In the genomic region with DNA sequence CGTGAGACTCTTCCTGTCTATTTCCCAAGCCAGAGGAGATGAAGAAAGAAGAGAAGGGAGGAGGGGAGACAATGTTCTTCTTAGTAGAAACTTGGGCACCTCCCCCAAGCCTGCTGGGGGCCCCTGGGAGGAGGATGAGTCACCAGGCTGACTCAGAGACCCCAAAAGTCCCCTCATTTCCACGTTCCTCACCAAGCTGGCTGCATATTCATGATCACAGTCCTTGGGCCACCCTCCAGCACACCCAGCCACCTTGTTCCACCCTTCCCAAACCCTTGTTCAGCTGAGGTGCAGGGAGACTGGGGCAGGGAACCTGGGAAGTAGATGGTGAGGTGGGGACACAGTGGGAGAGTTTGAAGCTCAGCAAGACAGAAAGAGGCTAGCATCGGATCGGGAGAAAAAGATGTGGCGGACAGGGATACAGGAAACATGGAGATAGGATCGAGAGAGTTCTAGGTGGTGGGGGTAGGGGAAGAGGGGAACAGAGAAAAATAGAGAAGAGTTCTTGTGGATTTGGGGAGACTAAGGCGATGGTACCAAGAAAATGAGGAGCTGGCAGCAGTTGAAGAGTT, we compare ENCODE assay signal across 8 cellular contexts. TPM values are rescaled to one million over a fixed set of nuclear protein-coding genes. Genes with fewer than 3 reads are reported as not detected.
A peak's percentile ranks its signal among the peaks of the same experiment; 100 is the strongest.
DNase-seq lines count a peak whose midpoint lies in the region; ATAC-seq and TF ChIP-seq lines count a peak whose summit lies in the region.

No MANE protein-coding gene starts in this region.

- H3K4me1 ChIP-seq in mesodermal cell (ENCODE audit: control insufficient read depth, insufficient read depth, low read length, poor library complexity, severe bottlenecking) (peaks cover 10% of the 10 kb centered on the region), testis (peaks cover 20% of the 10 kb centered on the region)

- H3K27ac ChIP-seq in RWPE1 = peak overlapping the region; percentile 84
- H3K27ac ChIP-seq in coronary artery = peak overlapping the region; percentile 86 to 90
- peak overlapping the region; percentile 71 for H3K27ac ChIP-seq in mesodermal cell (ENCODE audit: low read depth, low read length, severe bottlenecking)
- peak overlapping the region; percentile 92 to 94 for H3K27ac ChIP-seq in testis

- H3K9me3 ChIP-seq in mesodermal cell (ENCODE audit: control insufficient read depth, low read length) = no peaks in the 10 kb centered on the region
- no peaks in the 10 kb centered on the region for H3K9me3 ChIP-seq in testis

- whole genome bisulfite sequencing in mesodermal cell (ENCODE audit: insufficient coverage in 2 of 2), 2 experiments = 5 to 8% methylated on average over 5 of the region's 7 CpGs
- WGBS in testis, 2 donors = 3 to 7% methylated on average over 7 of the region's 7 CpGs

- POLR2A ChIA-PET in RWPE1 (lab: Yijun Ruan, JAX; ENCODE audit: low non-redundant PET) = interaction anchor here (1.2 kb wide), 1 partner anchor 18 kb away, joined by 3 read pairs; a partner anchor contains a TSS

- H3K36me3 ChIP-seq in mesodermal cell (ENCODE audit: control insufficient read depth, insufficient read depth, low read length) (peaks cover 41% of the 10 kb centered on the region), testis (ENCODE audit: low read depth, missing control alignments) (no peaks in the 10 kb centered on the region)

- DNase-seq in ELR (ENCODE audit: low read depth) = peak; percentile 86
- DNase-seq in RWPE1 (ENCODE audit: low spot score) = no peak
- DNase-seq in coronary artery (ENCODE audit: low spot score) = peak; percentile 86
- DNase-seq in testis = peak; percentile 54
- DNase-seq in AML-193 (lab: John Stamatoyannopoulos, UW) = no peak
- DNase-seq in activated CD4-positive, CD25-positive, alpha-beta regulatory T cell treated with anti-CD3 and anti-CD28 coated beads, Interleukin-2, amount 50 U/mL, for 72 hours = no peak

- TF ChIP-seq POLR2A in testis (IDR thresholded peaks at IDR 0.05) = no peak

- peak overlapping the region; percentile 83 for H3K4me3 ChIP-seq in coronary artery
- peak overlapping the region; percentile 69 for H3K4me3 ChIP-seq in mesodermal cell (ENCODE audit: extremely low read depth, insufficient read depth, low read length, poor library complexity, severe bottlenecking)
- H3K4me3 ChIP-seq in testis = peak overlapping the region; percentile 60 to 64

- no peaks in the 10 kb centered on the region for H3K27me3 ChIP-seq in testis

- TF ChIP-seq CTCF in RWPE1 (conservative IDR thresholded peaks at IDR 0.05; ENCODE audit: low read depth) = no peak
- no peak for TF ChIP-seq CTCF in coronary artery (IDR thresholded peaks at IDR 0.05)
- no peak for TF ChIP-seq CTCF in testis (IDR thresholded peaks at IDR 0.05)

- intact Hi-C loops in testis (cut with DNase I; ENCODE audit: low total_unique reads) = no loop called here

- no peak for ATAC-seq in GM21367 (IDR thresholded peaks at IDR 0.05; ENCODE audit: unreplicated experiment)

- CTCF ChIA-PET in RWPE1 (lab: Yijun Ruan, JAX) = interaction anchor here (0.6 to 3.6 kb wide), 3 partner anchors 39 to 340 kb away, joined by 5 to 18 read pairs (median 6); no protein-coding TSS in a partner anchor

RNA-seq across cellular contexts. Expression of a gene that starts 0.7 kb away (rescaled TPM):
- polyA plus RNA-seq in mesodermal cell (2013, experiment 1 of 2) = 184 TPM
- 169 TPM for polyA plus RNA-seq in mesodermal cell (2013, experiment 2 of 2)
- 10 to 100 TPM; 37.6 to 45.2 TPM for total RNA-seq in testis
- polyA plus RNA-seq in testis (ENCODE audit: insufficient read depth, low read depth, low replicate concordance) = 82.8 TPM

RNA-seq across cellular contexts. Expression of a gene that starts 5.1 kb away (rescaled TPM):
- polyA plus RNA-seq in mesodermal cell (2013, experiment 1 of 2) = 7,748 TPM
- 6,762 TPM for polyA plus RNA-seq in mesodermal cell (2013, experiment 2 of 2)
- 1,000 to 10,000 TPM in 1 of 2 donors, 100 to 1,000 TPM in 1; 779 to 1,544 TPM for total RNA-seq in testis
- polyA plus RNA-seq in testis (ENCODE audit: insufficient read depth, low read depth, low replicate concordance) = 3,589 TPM

RNA-seq across cellular contexts. Expression of a gene that starts 8.0 kb away (rescaled TPM):
- polyA plus RNA-seq in mesodermal cell (2013, experiment 1 of 2) = 87.8 TPM
- polyA plus RNA-seq in mesodermal cell (2013, experiment 2 of 2) = 71.9 TPM
- 100 to 1,000 TPM; 159 to 212 TPM for total RNA-seq in testis
- 78.6 TPM for polyA plus RNA-seq in testis (ENCODE audit: insufficient read depth, low read depth, low replicate concordance)

RNA-seq across cellular contexts. Expression of a gene that starts 17.7 kb away (rescaled TPM):
- polyA plus RNA-seq in mesodermal cell (2013, experiment 1 of 2) = 19.5 TPM
- polyA plus RNA-seq in mesodermal cell (2013, experiment 2 of 2) = 17.7 TPM
- total RNA-seq in testis = 10 to 100 TPM; 22.2 to 24.6 TPM
- polyA plus RNA-seq in testis (ENCODE audit: insufficient read depth, low read depth, low replicate concordance) = 15.6 TPM

RNA-seq across cellular contexts. Expression of a gene that starts 22.1 kb away (rescaled TPM):
- 108 TPM for polyA plus RNA-seq in mesodermal cell (2013, experiment 1 of 2)
- 91.0 TPM for polyA plus RNA-seq in mesodermal cell (2013, experiment 2 of 2)
- 10 to 100 TPM; 46.5 to 62.5 TPM for total RNA-seq in testis
- polyA plus RNA-seq in testis (ENCODE audit: insufficient read depth, low read depth, low replicate concordance) = 54.5 TPM

Comparison
In these comparisons a context has a peak if more than half of its experiments do, and no peak if none do; other contexts are left out.
1. DNase-seq: peak in ELR (single experiment), coronary artery (single experiment) and testis (single experiment); none in RWPE1 (single experiment), AML-193 (0 of 2) and activated CD4-positive, CD25-positive, alpha-beta regulatory T cell treated with anti-CD3 and anti-CD28 coated beads, Interleukin-2, amount 50 U/mL, for 72 hours (single experiment).
2. Peak in every context shown above with its lines, with median percentiles within 50 percentile points of each other: H3K27ac ChIP-seq and H3K4me3 ChIP-seq.